ENCODE assay signal across 27 cellular contexts in the genomic region with DNA sequence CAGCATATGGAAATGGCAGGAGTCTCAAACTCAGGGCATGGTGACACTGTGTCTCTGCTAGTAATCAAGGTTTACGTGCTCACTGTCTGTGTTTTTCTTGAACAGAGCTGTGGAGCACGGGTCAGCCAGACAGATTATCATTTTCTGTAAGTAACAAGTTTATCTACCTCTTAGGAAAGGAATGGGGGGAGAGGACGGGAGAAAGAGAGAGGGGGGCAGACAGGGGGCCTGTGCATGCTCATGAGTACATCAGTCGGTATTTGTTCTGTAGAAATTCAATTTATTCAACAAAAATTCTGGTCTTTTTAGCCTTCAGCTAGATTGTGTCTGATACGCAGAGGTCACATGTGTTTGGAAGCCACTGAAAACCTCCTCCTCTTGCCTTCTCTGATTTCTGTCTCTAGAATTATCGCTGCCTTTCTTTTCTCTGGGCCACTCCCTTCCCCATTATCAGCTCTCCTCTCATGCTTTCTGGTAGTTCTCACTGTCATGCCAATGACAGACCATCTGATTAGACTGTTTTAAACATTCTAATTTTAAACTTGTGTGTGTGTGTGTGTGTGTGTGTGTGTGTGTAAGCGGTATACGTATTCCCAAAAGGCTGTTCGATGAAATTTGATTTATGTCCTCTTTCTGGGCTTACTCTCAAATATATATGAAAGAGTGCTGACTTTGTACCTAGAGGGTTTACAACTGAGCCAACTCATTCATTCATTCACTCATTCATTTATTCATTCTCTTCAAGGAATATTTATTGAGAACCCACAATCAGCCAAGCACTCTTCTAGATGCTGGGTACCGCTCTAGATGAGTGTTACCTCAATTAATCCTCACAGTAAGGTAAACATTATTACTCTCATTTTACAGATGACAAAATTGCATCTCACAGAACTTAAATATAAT.
DNase-seq lines count a peak whose midpoint lies in the region; ATAC-seq, FAIRE-seq and TF ChIP-seq lines count a peak whose summit lies in the region.
"Had no signal": no experiment of that assay in that cellular context is flagged by ENCODE, and none has a peak within 500 bp of the region (broad histone marks: within the 10 kb centered on the region; RNA-seq: fewer than 3 reads in every experiment).

No MANE protein-coding gene starts in this region.

- no peak for TF ChIP-seq CTCF in right atrium auricular region (IDR thresholded peaks at IDR 0.05)
- TF ChIP-seq CTCF in hepatocyte (IDR thresholded peaks at IDR 0.05; ENCODE audit: poor library complexity) = no peak

- H3K4me1 ChIP-seq in right atrium auricular region = peaks cover 0 to 11% of the 10 kb centered on the region in 2 donors
- peaks cover 11% of the 10 kb centered on the region for H3K4me1 ChIP-seq in hepatocyte (ENCODE audit: insufficient read depth)
- H3K4me1 ChIP-seq: psoas muscle had no signal

- H3K9me2 ChIP-seq in hepatocyte (replicated peaks; ENCODE audit: insufficient read depth) = no peaks in the 10 kb centered on the region

- peak; percentile 86 for FAIRE-seq in endometrium (lab: Jason Lieb, UNC)
- FAIRE-seq: GM12892, H54 had no signal

- H3K4me3 ChIP-seq in right atrium auricular region (no peak overlapping the region), hepatocyte (no peak overlapping the region)
- H3K4me3 ChIP-seq: psoas muscle, SK-N-MC, thoracic aorta had no signal

- 55% methylated on average over 10 of the region's 10 CpGs for WGBS in hepatocyte (ENCODE audit: low lambda C conversion rate, missing lambda C conversion rate)

- H3K9me3 ChIP-seq in right atrium auricular region (no peaks in the 10 kb centered on the region), hepatocyte (ENCODE audit: low read depth) (no peaks in the 10 kb centered on the region)
- H3K9me3 ChIP-seq: psoas muscle, thoracic aorta had no signal

- H4K20me1 ChIP-seq in hepatocyte (ENCODE audit: insufficient read depth, poor library complexity, severe bottlenecking) = no peaks in the 10 kb centered on the region

- H3K27me3 ChIP-seq in right atrium auricular region (no peaks in the 10 kb centered on the region), hepatocyte (no peaks in the 10 kb centered on the region)

- intact Hi-C loops in Right ventricle myocardium superior (cut with DNase I) = no loop called here

- peak overlapping the region; percentile 23 for H3K4me2 ChIP-seq in hepatocyte

- no peak for DNase-seq in Right ventricle myocardium superior
- no peak for DNase-seq in right atrium auricular region (ENCODE audit: low spot score)
- DNase-seq in hepatocyte (ENCODE audit: low spot score) = peak; percentile 45
- no peak for DNase-seq in NCI-H1694 (lab: John Stamatoyannopoulos, UW)
- DNase-seq in NCI-H2171 treated with DMSO at 0.1 percent for 48 hours (lab: John Stamatoyannopoulos, UW) = no peak
- DNase-seq: 8988T; activated CD4-positive, alpha-beta T cell treated with anti-CD3 and anti-CD28 coated beads for 36 hours; activated CD8-positive, alpha-beta memory T cell treated with anti-CD3 and anti-CD28 coated beads for 24 hours; activated gamma-delta T cell; CD4-positive, alpha-beta T cell; mesendoderm; NCI-H1105; NCI-H2081 treated with DMSO at 0.1 percent for 48 hours; NCI-H446; NCI-H82; nucleus accumbens; psoas muscle; RPMI8226; stimulated activated naive CD8-positive, alpha-beta T cell treated with anti-CD3 and anti-CD28 coated beads, Interleukin-15, Interleukin-2, amounts not matched to agents 100 U/mL and 50 U/mL, for 24 hours; T-helper 17 cell had no signal

- H2AFZ ChIP-seq in hepatocyte = no peak overlapping the region

- no peaks in the 10 kb centered on the region for H3K36me3 ChIP-seq in right atrium auricular region
- no peaks in the 10 kb centered on the region for H3K36me3 ChIP-seq in hepatocyte (replicated peaks; ENCODE audit: insufficient read depth, low read depth)
- H3K36me3 ChIP-seq: thoracic aorta had no signal

- H3K27ac ChIP-seq in right atrium auricular region = peak overlapping the region in 1 of 2 donors; percentile 21
- H3K27ac ChIP-seq in hepatocyte = peak overlapping the region; percentile 44
- H3K27ac ChIP-seq: psoas muscle, SK-N-MC, thoracic aorta had no signal

- no peaks in the 10 kb centered on the region for H3K79me2 ChIP-seq in hepatocyte

- ATAC-seq in Right ventricle myocardium superior (ENCODE audit: poor library complexity) (peak; percentile 89), HG03565 (IDR thresholded peaks at IDR 0.05; ENCODE audit: unreplicated experiment) (no peak), GM18909 (IDR thresholded peaks at IDR 0.05; ENCODE audit: poor library complexity, unreplicated experiment) (no peak)
- ATAC-seq: activated CD4-positive, alpha-beta T cell treated with anti-CD3 and anti-CD28 coated beads for 36 hours; psoas muscle; stimulated activated naive CD8-positive, alpha-beta T cell treated with anti-CD3 and anti-CD28 coated beads, Interleukin-15, Interleukin-2, amounts not matched to agents 100 U/mL and 50 U/mL, for 24 hours; T-helper 17 cell had no signal
